In genomic region chr3:58491506-58492384, GRCh38 we compare ENCODE assay signal across 8 cellular contexts. TPM values are rescaled to one million over a fixed set of nuclear protein-coding genes. Genes with fewer than 3 reads are reported as not detected.
DNase-seq lines count a peak whose midpoint lies in the region; ATAC-seq lines count a peak whose summit lies in the region.

Gene KCTD6 (plus strand): TSS chr3:58492096. CDS start chr3:58498756, 6,660 bp downstream.

- DNase-seq in AML-193 (lab: John Stamatoyannopoulos, UW) (peak; percentile 91 to 93), NCI-H460 (ENCODE audit: extremely low read depth, low read depth) (peak; percentile 87), left kidney (ENCODE audit: low read depth, low spot score) (peak; percentile 98)
- peak; percentile 78 to 85 for DNase-seq in activated CD4-positive, alpha-beta T cell treated with anti-CD3 and anti-CD28 coated beads for 24 hours (ENCODE audit: low read depth in 2 of 2)
- peak; percentile 84 for DNase-seq in stimulated activated CD4-positive, alpha-beta T cell treated with anti-CD3 and anti-CD28 coated beads, Interleukin-1b, Interleukin-23, amount 100 ng/mL, for 48 hours

- ATAC-seq in GM19035 (IDR thresholded peaks at IDR 0.05; ENCODE audit: unreplicated experiment) (peak; percentile 93), HG03342 (IDR thresholded peaks at IDR 0.05; ENCODE audit: unreplicated experiment) (peak; percentile 95)

- H3K27ac ChIP-seq in cingulate gyrus (ENCODE audit: low read depth, low read length): peak within 1 kb of the TSS; percentile 81

RNA-seq across cellular contexts. Expression of gene KCTD6, which starts in this region (rescaled TPM):
- 16.1 and 20.2 TPM in 2 replicates for total RNA-seq in NCI-H460 (2014; rRNA removed; shearing (Covaris generic))
- 17.2 and 19.7 TPM in 2 replicates for polyA plus RNA-seq in NCI-H460 (2014; cell fraction: nucleus; rRNA removed)

Comparison
In these comparisons a context has a peak if more than half of its experiments do, and no peak if none do; other contexts are left out.
1. Peak in every context shown above with its lines: DNase-seq, ATAC-seq and H3K27ac ChIP-seq.